8 cellular contexts compared by ENCODE assay signal in genomic region chr3:9750556-9751411, GRCh38. TPM values are rescaled to one million over a fixed set of nuclear protein-coding genes. Genes with fewer than 3 reads are reported as not detected.
A peak's percentile ranks its signal among the peaks of the same experiment; 100 is the strongest.
DNase-seq lines count a peak whose midpoint lies in the region; ATAC-seq and TF ChIP-seq lines count a peak whose summit lies in the region.

No MANE protein-coding gene starts in this region.

- no peaks in the 10 kb centered on the region for H3K9me3 ChIP-seq in thymus (ENCODE audit: control insufficient read depth)

- H3K27ac ChIP-seq in angular gyrus (ENCODE audit: low read depth, low read length) (peak overlapping the region; percentile 75), thymus (ENCODE audit: low read depth) (peak overlapping the region; percentile 94)

- TF ChIP-seq CTCF in AG04449 (IDR thresholded peaks at IDR 0.05; ENCODE audit: insufficient read depth, low read length, missing control alignments), result no peak

- DNase-seq in AG04449 (ENCODE audit: low read depth, low spot score) (no peak), HT1080 (ENCODE audit: low read depth) (peak; percentile 31), left lobe of liver (ENCODE audit: low spot score) (no peak), NCI-H1694 (lab: John Stamatoyannopoulos, UW) (no peak)

- peak overlapping the region; percentile 92 for H3K4me3 ChIP-seq in AG04449 (ENCODE audit: low read depth, low read length)
- H3K4me3 ChIP-seq in thymus (ENCODE audit: low read length), result peak overlapping the region; percentile 63

- POLR2A ChIA-PET in AG04449 (lab: Yijun Ruan, JAX), result interaction anchor here (3.1 kb wide), 1 partner anchor 19 kb away, joined by 24 read pairs; the partner anchor contains the start of gene BRPF1

- CTCF ChIA-PET in AG04449 (lab: Yijun Ruan, JAX), result interaction anchor here (1.0 to 2.2 kb wide), 4 partner anchors 17 to 42 kb away, joined by 3 to 7 read pairs (median 5); partner anchors contain the start of genes ARPC4 and BRPF1

- no peaks in the 10 kb centered on the region for H3K27me3 ChIP-seq in thymus (ENCODE audit: control insufficient read depth, insufficient read depth)

- peaks cover 38% of the 10 kb centered on the region for H3K36me3 ChIP-seq in thymus (ENCODE audit: control insufficient read depth, insufficient read depth)

- ATAC-seq in left lobe of liver (peak; percentile 46), HG02981 (IDR thresholded peaks at IDR 0.05; ENCODE audit: unreplicated experiment) (no peak), HG02642 (IDR thresholded peaks at IDR 0.05; ENCODE audit: poor library complexity, unreplicated experiment) (no peak)

- WGBS in thymus, result 67% methylated on average over 17 of the region's 17 CpGs

- peaks cover 21% of the 10 kb centered on the region for H3K4me1 ChIP-seq in thymus (ENCODE audit: control insufficient read depth, insufficient read depth, low read length)

RNA-seq across cellular contexts. Expression of gene OGG1, which starts 1.0 kb away (rescaled TPM):
- total RNA-seq in HT1080 (2014; rRNA removed; shearing (Covaris generic)), result 27.8 and 30.9 TPM in 2 replicates
- 19.8 and 21.1 TPM in 2 replicates for polyA plus RNA-seq in HT1080 (2015; cell fraction: cytosol; rRNA removed)
- 17.1 and 25.1 TPM in 2 replicates for polyA plus RNA-seq in HT1080 (2015; cell fraction: nucleus; rRNA removed)
- total RNA-seq in left lobe of liver, result 16.0 TPM
- 16.6 TPM for polyA plus RNA-seq in thymus

RNA-seq across cellular contexts. Expression of gene CAMK1, which starts 19.0 kb away (rescaled TPM):
- 36.9 and 44.1 TPM in 2 replicates for total RNA-seq in HT1080 (2014; rRNA removed; shearing (Covaris generic))
- 24.3 and 27.4 TPM in 2 replicates for polyA plus RNA-seq in HT1080 (2015; cell fraction: cytosol; rRNA removed)
- polyA plus RNA-seq in HT1080 (2015; cell fraction: nucleus; rRNA removed), result 15.5 and 15.8 TPM in 2 replicates
- total RNA-seq in left lobe of liver, result 24.6 TPM
- polyA plus RNA-seq in thymus, result 11.9 TPM

RNA-seq across cellular contexts. Expression of gene BRPF1, which starts 19.2 kb away (rescaled TPM):
- total RNA-seq in HT1080 (2014; rRNA removed; shearing (Covaris generic)), result 19.9 and 22.9 TPM in 2 replicates
- 10.7 and 10.9 TPM in 2 replicates for polyA plus RNA-seq in HT1080 (2015; cell fraction: cytosol; rRNA removed)
- polyA plus RNA-seq in HT1080 (2015; cell fraction: nucleus; rRNA removed), result 22.2 and 29.1 TPM in 2 replicates
- total RNA-seq in left lobe of liver, result 5.9 TPM
- 11.9 TPM for polyA plus RNA-seq in thymus

RNA-seq across cellular contexts. Expression of gene TADA3, which starts 41.5 kb away (rescaled TPM):
- 91.5 and 104 TPM in 2 replicates for total RNA-seq in HT1080 (2014; rRNA removed; shearing (Covaris generic))
- 87.4 and 97.1 TPM in 2 replicates for polyA plus RNA-seq in HT1080 (2015; cell fraction: cytosol; rRNA removed)
- polyA plus RNA-seq in HT1080 (2015; cell fraction: nucleus; rRNA removed), result 54.0 and 62.6 TPM in 2 replicates
- 25.8 TPM for total RNA-seq in left lobe of liver
- polyA plus RNA-seq in thymus, result 47.6 TPM

RNA-seq across cellular contexts. Expression of gene ARPC4, which starts 42.1 kb away (rescaled TPM):
- total RNA-seq in HT1080 (2014; rRNA removed; shearing (Covaris generic)), result 295 and 306 TPM in 2 replicates
- polyA plus RNA-seq in HT1080 (2015; cell fraction: cytosol; rRNA removed), result 261 and 270 TPM in 2 replicates
- 106 and 119 TPM in 2 replicates for polyA plus RNA-seq in HT1080 (2015; cell fraction: nucleus; rRNA removed)
- total RNA-seq in left lobe of liver, result 42.1 TPM
- 106 TPM for polyA plus RNA-seq in thymus
